ENCODE assay signal across 13 cellular contexts in genomic region chr6:116685437-116685993, GRCh38.
"Had no signal": no experiment of that assay in that cellular context is flagged by ENCODE, and none has a peak within 500 bp of the region (broad histone marks: within the 10 kb centered on the region; RNA-seq: fewer than 3 reads in every experiment).

No MANE protein-coding gene starts in this region.

- H3K27me3 Mint-ChIP-seq: activated naive CD8-positive, alpha-beta T cell treated with anti-CD3 and anti-CD28 coated beads, Interleukin-2, amount 50 U/mL, for 24 hours; activated T-cell treated with anti-CD3 and anti-CD28 coated beads, Interleukin-2, amount 50 U/mL, for 24 hours; T-cell had no signal

- H3K4me2 ChIP-seq: hepatocyte, SK-N-SH had no signal

- H3K9ac ChIP-seq: SK-N-SH had no signal

- H3K9me3 Mint-ChIP-seq: activated naive CD8-positive, alpha-beta T cell treated with anti-CD3 and anti-CD28 coated beads, Interleukin-2, amount 50 U/mL, for 24 hours; activated T-cell treated with anti-CD3 and anti-CD28 coated beads, Interleukin-2, amount 50 U/mL, for 24 hours; endodermal cell had no signal

- H3K4me3 Mint-ChIP-seq: activated T-cell treated with anti-CD3 and anti-CD28 coated beads, Interleukin-2, amount 50 U/mL, for 24 hours; endodermal cell had no signal

- H3K27ac Mint-ChIP-seq: activated naive CD8-positive, alpha-beta T cell treated with anti-CD3 and anti-CD28 coated beads, Interleukin-2, amount 50 U/mL, for 24 hours; endodermal cell had no signal

- H3K36me3 ChIP-seq: uterus had no signal

- ATAC-seq: activated naive CD8-positive, alpha-beta T cell treated with anti-CD3 and anti-CD28 coated beads, Interleukin-2, amount 50 U/mL, for 24 hours; T-cell had no signal

- H3K4me3 ChIP-seq: hepatocyte, sigmoid colon, tibial artery, uterus had no signal

- DNase-seq: activated CD4-positive, CD25-positive, alpha-beta regulatory T cell treated with anti-CD3 and anti-CD28 coated beads, Interleukin-2, amount 50 U/mL, for 72 hours; activated gamma-delta T cell treated with Interleukin-2 at 50 U/mL for 16 hours; activated naive CD8-positive, alpha-beta T cell treated with anti-CD3 and anti-CD28 coated beads, Interleukin-2, amount 50 U/mL, for 24 hours; activated T-cell treated with anti-CD3 and anti-CD28 coated beads, Interleukin-2, amount 50 U/mL, for 24 hours; endodermal cell; sigmoid colon; SK-N-SH; stimulated activated CD4-positive, alpha-beta T cell treated with anti-CD3 and anti-CD28 coated beads, Interleukin-1b, Interleukin-23, amount 100 ng/mL, for 48 hours; T-cell; T-helper 9 cell; tibial artery; uterus had no signal

- H2AFZ ChIP-seq: hepatocyte had no signal

- H3K9me3 ChIP-seq: sigmoid colon, SK-N-SH, tibial artery, uterus had no signal

- H3K27me3 ChIP-seq: hepatocyte, sigmoid colon, tibial artery, uterus had no signal

- H3K27ac ChIP-seq: hepatocyte, sigmoid colon, tibial artery, uterus had no signal
